ENCODE assay signal across 18 cellular contexts in the genomic region with DNA sequence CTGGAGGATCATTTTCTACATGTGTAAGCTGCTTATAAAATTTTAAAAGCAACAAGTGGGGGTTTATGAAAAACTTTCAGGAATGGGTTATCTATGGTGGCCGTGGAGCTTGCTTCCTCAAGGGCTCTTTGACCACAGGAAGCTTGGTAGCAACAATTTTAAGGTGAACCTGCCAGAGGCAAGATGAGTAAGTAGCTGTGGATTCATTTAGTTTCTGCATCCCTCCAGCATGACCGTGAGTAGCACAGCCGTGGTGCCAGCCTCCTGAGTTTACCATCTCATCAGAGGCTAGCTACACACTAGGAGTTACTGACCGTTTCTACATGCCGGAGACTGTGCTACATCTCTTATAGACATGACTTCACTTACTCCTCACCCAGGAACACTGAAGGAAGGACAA. TPM values are rescaled to one million over a fixed set of nuclear protein-coding genes. Genes with fewer than 3 reads are reported as not detected.
DNase-seq lines count a peak whose midpoint lies in the region; ATAC-seq and TF ChIP-seq lines count a peak whose summit lies in the region.
"Had no signal": no experiment of that assay in that cellular context is flagged by ENCODE, and none has a peak within 500 bp of the region (broad histone marks: within the 10 kb centered on the region; RNA-seq: fewer than 3 reads in every experiment).

No MANE protein-coding gene starts in this region.

- H3K4me1 ChIP-seq in CD4-positive, alpha-beta memory T cell (ENCODE audit: insufficient read depth, low read length): no peaks in the 10 kb centered on the region
- H3K4me1 ChIP-seq in HEK293 (ENCODE audit: control insufficient read depth, insufficient read depth, low read length) (peaks cover 5% of the 10 kb centered on the region; the same call in 1 of the 2 replicates), vagina (peaks cover 21% of the 10 kb centered on the region)
- H3K4me1 ChIP-seq: upper lobe of right lung had no signal

- H3K27me3 Mint-ChIP-seq in CD4-positive, alpha-beta memory T cell: no peaks in the 10 kb centered on the region
- H3K27me3 Mint-ChIP-seq in WTC11 (ENCODE audit: low read depth) (no peaks in the 10 kb centered on the region), T-cell (no peaks in the 10 kb centered on the region)

- TF ChIP-seq CTCF in HEK293 (tag by site-specific recombination; IDR thresholded peaks at IDR 0.05): no peak
- no peak for TF ChIP-seq CTCF in WTC11 (IDR thresholded peaks at IDR 0.05)
- TF ChIP-seq CTCF in vagina (IDR thresholded peaks at IDR 0.05): no peak

- no peak overlapping the region for H3K4me3 ChIP-seq in CD4-positive, alpha-beta memory T cell (ENCODE audit: low read length in 2 of 2)
- H3K4me3 ChIP-seq in HEK293 (ENCODE audit: low read depth, low read length): no peak overlapping the region
- H3K4me3 ChIP-seq in vagina: no peak overlapping the region
- H3K4me3 ChIP-seq: upper lobe of right lung had no signal

- no peak overlapping the region for H3K27ac ChIP-seq in CD4-positive, alpha-beta memory T cell (ENCODE audit: low read depth, low read length)
- H3K27ac ChIP-seq in HEK293 (ENCODE audit: extremely low read depth, low read depth, low read length) (no peak overlapping the region), vagina (no peak overlapping the region)
- H3K27ac ChIP-seq: upper lobe of right lung had no signal

- intact Hi-C loops in CD4-positive, alpha-beta memory T cell (cut with micrococcal nuclease): no loop called here
- intact Hi-C loops in vagina (cut with DNase I): no loop called here

- peaks cover 21 to 27% of the 10 kb centered on the region in 2 donors for H3K36me3 Mint-ChIP-seq in CD4-positive, alpha-beta memory T cell
- peaks cover 11% of the 10 kb centered on the region; the same call in 1 of the 2 replicates for H3K36me3 Mint-ChIP-seq in WTC11
- peaks cover 16% of the 10 kb centered on the region for H3K36me3 Mint-ChIP-seq in T-cell

- POLR2A ChIA-PET in CD4-positive, alpha-beta memory T cell (lab: Charles Lee; ENCODE audit: partially characterized antibody): interaction anchor here (1.2 kb wide), 1 partner anchor 33 kb away, joined by 5 read pairs; a partner anchor contains a TSS
- POLR2A ChIA-PET in HEK293 (lab: Yijun Ruan, JAX): no interaction called here
- POLR2A ChIA-PET in WTC11 (lab: Charles Lee): no interaction called here
- POLR2A ChIA-PET in T-cell (lab: Charles Lee): no interaction called here

- ATAC-seq in WTC11 (no peak), T-cell (replicated peaks in 1 of 4) (no peak)
- ATAC-seq: upper lobe of right lung had no signal

- CTCF ChIA-PET in CD4-positive, alpha-beta memory T cell (lab: Charles Lee; ENCODE audit: partially characterized antibody): interaction anchor here (0.7 to 5.1 kb wide), 8 partner anchors 13 to 125 kb away, joined by 3 to 34 read pairs (median 5); a partner anchor contains a TSS
- CTCF ChIA-PET in HEK293 (lab: Yijun Ruan, JAX) (interaction anchor here (0.7 to 6.2 kb wide), 8 partner anchors 16 to 163 kb away, joined by 3 to 40 read pairs (median 4); a partner anchor contains a TSS), WTC11 (lab: Charles Lee) (interaction anchor here (0.8 to 7.7 kb wide), 8 partner anchors 17 to 125 kb away, joined by 3 to 179 read pairs (median 4); a partner anchor contains a TSS), T-cell (lab: Charles Lee) (no interaction called here)

- peak overlapping the region in 6 of 7 donors; percentile 8 to 64 (median 36) for H3K27ac Mint-ChIP-seq in CD4-positive, alpha-beta memory T cell
- peak overlapping the region; percentile 90 for H3K27ac Mint-ChIP-seq in WTC11
- H3K27ac Mint-ChIP-seq in T-cell: peak overlapping the region in 1 of 2 donors; percentile 12

- no peak for DNase-seq in CD4-positive, alpha-beta memory T cell
- DNase-seq in WTC11 (ENCODE audit: low spot score): no peak
- peak; percentile 42 for DNase-seq in iris pigment epithelial cell (ENCODE audit: low read depth)
- no peak for DNase-seq in vagina (ENCODE audit: extremely low spot score in 2 of 2)
- DNase-seq in NOMO-1 (lab: John Stamatoyannopoulos, UW; ENCODE audit: unreplicated experiment in 2 of 2): no peak
- DNase-seq in T-cell: no peak
- DNase-seq in COLO829 (ENCODE audit: low spot score): no peak
- DNase-seq: activated effector memory CD4-positive, alpha-beta T cell treated with anti-CD3 and anti-CD28 coated beads, Interleukin-2, amount 50 U/mL, for 16 hours; AML-193; central memory CD4-positive, alpha-beta T cell; H9; islet precursor cell; NCI-H345; occipital lobe; stimulated activated CD4-positive, alpha-beta T cell treated with anti-CD3 and anti-CD28 coated beads, Interleukin-4, amount 100 ng/mL, for 4 hours; upper lobe of right lung had no signal

- TF ChIP-seq POLR2A in vagina (IDR thresholded peaks at IDR 0.05): no peak

- H3K9me3 Mint-ChIP-seq in CD4-positive, alpha-beta memory T cell: no peaks in the 10 kb centered on the region
- no peaks in the 10 kb centered on the region for H3K9me3 Mint-ChIP-seq in WTC11
- no peaks in the 10 kb centered on the region for H3K9me3 Mint-ChIP-seq in T-cell
- H3K9me3 Mint-ChIP-seq: H9 had no signal

- H3K4me1 Mint-ChIP-seq in CD4-positive, alpha-beta memory T cell: peaks cover 0 to 4% (median 2%) of the 10 kb centered on the region in 4 donors
- peaks cover 30% of the 10 kb centered on the region for H3K4me1 Mint-ChIP-seq in WTC11
- H3K4me1 Mint-ChIP-seq in T-cell: peaks cover 0 to 5% (median 4%) of the 10 kb centered on the region in 3 donors

- no peaks in the 10 kb centered on the region for H3K27me3 ChIP-seq in CD4-positive, alpha-beta memory T cell (ENCODE audit: insufficient read depth, low read length)
- H3K27me3 ChIP-seq in vagina: no peaks in the 10 kb centered on the region
- H3K27me3 ChIP-seq: upper lobe of right lung had no signal

- H3K9me3 ChIP-seq in CD4-positive, alpha-beta memory T cell (ENCODE audit: control insufficient read depth in 1 of 2, low read length in 2 of 2): no peaks in the 10 kb centered on the region
- H3K9me3 ChIP-seq in HEK293 (ENCODE audit: control insufficient read depth, insufficient read depth, low read depth, low read length): no peaks in the 10 kb centered on the region
- H3K9me3 ChIP-seq in vagina: no peaks in the 10 kb centered on the region
- H3K9me3 ChIP-seq: upper lobe of right lung had no signal

- no peak overlapping the region for H3K4me3 Mint-ChIP-seq in CD4-positive, alpha-beta memory T cell
- H3K4me3 Mint-ChIP-seq in WTC11 (no peak overlapping the region), T-cell (no peak overlapping the region)
- H3K4me3 Mint-ChIP-seq: H9 had no signal

- H3K36me3 ChIP-seq in CD4-positive, alpha-beta memory T cell (ENCODE audit: insufficient read depth, low read length): peaks cover 15% of the 10 kb centered on the region
- peaks cover 9 to 29% of the 10 kb centered on the region in 2 experiments for H3K36me3 ChIP-seq in HEK293 (ENCODE audit: control insufficient read depth in 2 of 2, insufficient read depth in 1 of 2, low read length in 2 of 2)
- peaks cover 0 to 23% of the 10 kb centered on the region in 2 donors for H3K36me3 ChIP-seq in vagina

TF ChIP-seq in HEK293, 187 proteins besides CTCF, POLR2A, EP300 and RAD21 (continues in another document):
- peak; percentile 88 for TF ChIP-seq SCRT2 (tag by site-specific recombination; IDR thresholded peaks at IDR 0.05)
- TF ChIP-seq SCRT1 (tag by site-specific recombination; IDR thresholded peaks at IDR 0.05; ENCODE audit: borderline replicate concordance): peak; percentile 40; the same call in 1 of the 2 replicates

TF ChIP-seq in WTC11, 78 proteins besides CTCF, POLR2A, EP300 and RAD21 (continues in another document):
- TF ChIP-seq ZNF232 (CRISPR knock-in tag; IDR thresholded peaks at IDR 0.05) (no peak), SP1 (CRISPR knock-in tag; conservative IDR thresholded peaks at IDR 0.05) (no peak), ETV6 (CRISPR knock-in tag; IDR thresholded peaks at IDR 0.05) (no peak), SMAD4 (CRISPR knock-in tag; IDR thresholded peaks at IDR 0.05) (no peak), ZNF138 (CRISPR knock-in tag; conservative IDR thresholded peaks at IDR 0.05) (no peak), TEAD4 (CRISPR knock-in tag; IDR thresholded peaks at IDR 0.05) (no peak)
- TF ChIP-seq, protein P1, sequence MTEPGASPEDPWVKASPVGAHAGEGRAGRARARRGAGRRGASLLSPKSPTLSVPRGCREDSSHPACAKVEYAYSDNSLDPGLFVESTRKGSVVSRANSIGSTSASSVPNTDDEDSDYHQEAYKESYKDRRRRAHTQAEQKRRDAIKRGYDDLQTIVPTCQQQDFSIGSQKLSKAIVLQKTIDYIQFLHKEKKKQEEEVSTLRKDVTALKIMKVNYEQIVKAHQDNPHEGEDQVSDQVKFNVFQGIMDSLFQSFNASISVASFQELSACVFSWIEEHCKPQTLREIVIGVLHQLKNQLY (CRISPR knock-in tag; IDR thresholded peaks at IDR 0.05): no peak
- TF ChIP-seq, protein P2, sequence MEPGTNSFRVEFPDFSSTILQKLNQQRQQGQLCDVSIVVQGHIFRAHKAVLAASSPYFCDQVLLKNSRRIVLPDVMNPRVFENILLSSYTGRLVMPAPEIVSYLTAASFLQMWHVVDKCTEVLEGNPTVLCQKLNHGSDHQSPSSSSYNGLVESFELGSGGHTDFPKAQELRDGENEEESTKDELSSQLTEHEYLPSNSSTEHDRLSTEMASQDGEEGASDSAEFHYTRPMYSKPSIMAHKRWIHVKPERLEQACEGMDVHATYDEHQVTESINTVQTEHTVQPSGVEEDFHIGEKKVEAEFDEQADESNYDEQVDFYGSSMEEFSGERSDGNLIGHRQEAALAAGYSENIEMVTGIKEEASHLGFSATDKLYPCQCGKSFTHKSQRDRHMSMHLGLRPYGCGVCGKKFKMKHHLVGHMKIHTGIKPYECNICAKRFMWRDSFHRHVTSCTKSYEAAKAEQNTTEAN (CRISPR knock-in tag; IDR thresholded peaks at IDR 0.05): no peak

RNA-seq across cellular contexts. Expression of a gene that starts 30.0 kb away (rescaled TPM):
- 10 to 100 TPM; 10.4 to 11.8 TPM for total RNA-seq in CD4-positive, alpha-beta memory T cell
- 1 to 10 TPM; 1.7 to 2.0 TPM for polyA plus RNA-seq in CD4-positive, alpha-beta memory T cell
- total RNA-seq in WTC11 (2021): 27.5 to 32.0 TPM (median 30.8 TPM) in 3 replicates
- 17.2 TPM for total RNA-seq in vagina
- total RNA-seq in T-cell: 10 to 100 TPM in 1 of 5 donors, 1 to 10 TPM in 4; 7.1 to 18.2 (median 8.4) TPM

RNA-seq across cellular contexts. Expression of a gene that starts 32.8 kb away (rescaled TPM):
- 10 to 100 TPM; 59.9 to 60.9 TPM for total RNA-seq in CD4-positive, alpha-beta memory T cell
- polyA plus RNA-seq in CD4-positive, alpha-beta memory T cell: 10 to 100 TPM; 12.7 to 32.6 TPM
- 36.0 to 37.4 TPM (median 37.4 TPM) in 3 replicates for total RNA-seq in WTC11 (2021)
- total RNA-seq in vagina: 16.7 TPM
- 10 to 100 TPM; 48.6 to 66.6 (median 58.7) TPM for total RNA-seq in T-cell

RNA-seq across cellular contexts. Expression of a gene that starts 33.6 kb away (rescaled TPM):
- total RNA-seq in CD4-positive, alpha-beta memory T cell: not detected
- not detected for polyA plus RNA-seq in CD4-positive, alpha-beta memory T cell
- total RNA-seq in WTC11 (2021) (0.11 to 0.16 TPM in 2 of 3 replicates, not detected in the other), vagina (not detected), T-cell (not detected)
- total RNA-seq: glomerular endothelial cell, H9, occipital lobe, upper lobe of right lung had no signal

RNA-seq across cellular contexts. Expression of a gene that starts 55.5 kb away (rescaled TPM):
- total RNA-seq in CD4-positive, alpha-beta memory T cell: 100 to 1,000 TPM; 392 to 415 TPM
- polyA plus RNA-seq in CD4-positive, alpha-beta memory T cell: 10 to 100 TPM; 28.9 to 60.7 TPM
- total RNA-seq in WTC11 (2021) (19.5 to 26.1 TPM (median 22.6 TPM) in 3 replicates), vagina (32.7 TPM), T-cell (100 to 1,000 TPM; 215 to 580 (median 446) TPM)

RNA-seq across cellular contexts. Expression of a gene that starts 58.3 kb away (rescaled TPM):
- 10 to 100 TPM; 62.6 to 70.7 TPM for total RNA-seq in CD4-positive, alpha-beta memory T cell
- polyA plus RNA-seq in CD4-positive, alpha-beta memory T cell: 10 to 100 TPM; 18.4 to 23.9 TPM
- total RNA-seq in WTC11 (2021) (29.1 to 37.5 TPM (median 31.0 TPM) in 3 replicates), vagina (9.1 TPM), T-cell (10 to 100 TPM; 42.2 to 82.3 (median 70.3) TPM)

Comparison
In these comparisons a context has a peak if more than half of its experiments do, and no peak if none do; other contexts are left out.
1. CTCF ChIA-PET loops: an anchor here in CD4-positive, alpha-beta memory T cell (0.7 to 5.1 kb wide), HEK293 (0.7 to 6.2 kb wide) and WTC11 (0.8 to 7.7 kb wide); none called in T-cell.